In the genomic region with DNA sequence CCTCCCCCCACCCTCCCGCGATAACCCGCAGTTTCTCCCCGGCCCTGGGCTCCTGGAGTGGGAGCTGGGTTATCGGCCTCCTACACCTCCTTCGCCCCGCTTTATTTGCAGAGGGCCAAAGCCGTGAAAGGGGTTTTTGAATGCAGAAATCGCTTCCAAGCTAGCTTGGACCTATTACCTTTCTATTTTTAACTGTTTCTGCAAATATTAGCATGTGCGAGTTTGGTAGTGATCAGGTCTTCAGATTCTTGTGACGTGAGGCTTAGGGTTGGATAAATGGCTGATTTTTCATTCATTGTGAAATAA, we compare ENCODE assay signal across 8 cellular contexts. TPM values are rescaled to one million over a fixed set of nuclear protein-coding genes. Genes with fewer than 3 reads are reported as not detected.
DNase-seq lines count a peak whose midpoint lies in the region; ATAC-seq, FAIRE-seq and TF ChIP-seq lines count a peak whose summit lies in the region.

No MANE protein-coding gene starts in this region.

- in situ Hi-C loops in astrocyte of the cerebellum (cut with HindIII; ENCODE audit: low sequenced_read_pairs): no loop called here

- peak overlapping the region; percentile 99 to 100 for H3K27ac ChIP-seq in lung (ENCODE audit: low read depth in 1 of 2, low read length in 1 of 2)
- H3K27ac ChIP-seq in urinary bladder (ENCODE audit: low read depth): peak overlapping the region; percentile 92

- no peaks in the 10 kb centered on the region for H3K4me1 ChIP-seq in lung (ENCODE audit: control insufficient read depth in 2 of 2, insufficient read depth in 2 of 2, low read length in 2 of 2)
- H3K4me1 ChIP-seq in urinary bladder (ENCODE audit: insufficient read depth): no peaks in the 10 kb centered on the region

- H3K9me3 ChIP-seq in lung (ENCODE audit: control insufficient read depth in 2 of 2, insufficient read depth in 1 of 2, low read length in 1 of 2): no peaks in the 10 kb centered on the region

- FAIRE-seq in GM19239 (lab: Jason Lieb, UNC): no peak

- ATAC-seq in lung (ENCODE audit: insufficient read depth, low FRiP score): no peak

- peak; percentile 7 to 33 for DNase-seq in stimulated activated CD4-positive, alpha-beta T cell treated with anti-CD3 and anti-CD28 coated beads, Interleukin-15, amount 100 ng/mL, for 48 hours (ENCODE audit: low read depth in 2 of 2)
- DNase-seq in stimulated activated CD4-positive, alpha-beta T cell treated with anti-CD3 and anti-CD28 coated beads, Interleukin-4, amount 100 ng/mL, for 24 hours: no peak
- DNase-seq in astrocyte of the cerebellum (ENCODE audit: low read depth) (no peak), lung (ENCODE audit: low spot score) (no peak), NCI-H2227 treated with DMSO at 0.1 percent for 48 hours (lab: John Stamatoyannopoulos, UW) (no peak), GM19239 (ENCODE audit: insufficient read length, low spot score) (no peak), GOT3 (lab: John Stamatoyannopoulos, UW) (no peak)

- WGBS in lung, 2 donors: 0 to 5% methylated on average over 11 of the region's 11 CpGs
- 0% methylated on average over 11 of the region's 11 CpGs for WGBS in urinary bladder

- no peaks in the 10 kb centered on the region for H3K27me3 ChIP-seq in lung (ENCODE audit: control insufficient read depth, insufficient read depth)

- TF ChIP-seq CTCF in astrocyte of the cerebellum (IDR thresholded peaks at IDR 0.05; ENCODE audit: low read depth, low read length, missing control alignments) (no peak), lung (IDR thresholded peaks at IDR 0.05; ENCODE audit: control extremely low read depth, extremely low read depth) (no peak)

- no peaks in the 10 kb centered on the region for H3K36me3 ChIP-seq in lung (ENCODE audit: control insufficient read depth in 2 of 2, insufficient read depth in 2 of 2, low read length in 2 of 2)
- H3K36me3 ChIP-seq in urinary bladder (ENCODE audit: insufficient read depth): no peaks in the 10 kb centered on the region

- H3K4me3 ChIP-seq in astrocyte of the cerebellum (ENCODE audit: low read depth, low read length) (peak overlapping the region; percentile 78), lung (peak overlapping the region; percentile 99), urinary bladder (ENCODE audit: low read depth, low read length) (peak overlapping the region; percentile 81)

RNA-seq across cellular contexts. Expression of a gene that starts 1.3 kb away (rescaled TPM):
- 100 to 1,000 TPM in 1 of 2 donors, 10 to 100 TPM in 1; 66.9 to 187 TPM for total RNA-seq in lung
- polyA plus RNA-seq in lung: 10 to 100 TPM in 1 of 2 donors, 1 to 10 TPM in 1; 8.5 to 19.0 TPM
- 229 TPM for total RNA-seq in urinary bladder
- polyA plus RNA-seq in urinary bladder: 27.4 TPM

Comparison
In these comparisons a context has a peak if more than half of its experiments do, and no peak if none do; other contexts are left out.
1. DNase-seq: peak in stimulated activated CD4-positive, alpha-beta T cell treated with anti-CD3 and anti-CD28 coated beads, Interleukin-15, amount 100 ng/mL, for 48 hours (2 of 2); none in stimulated activated CD4-positive, alpha-beta T cell treated with anti-CD3 and anti-CD28 coated beads, Interleukin-4, amount 100 ng/mL, for 24 hours (single experiment), astrocyte of the cerebellum (single experiment), lung (single experiment), NCI-H2227 treated with DMSO at 0.1 percent for 48 hours (single experiment), GM19239 (single experiment) and GOT3 (single experiment).
2. Peak in every context shown above with its lines, with median percentiles within 50 percentile points of each other: H3K4me3 ChIP-seq.